In the genomic region with DNA sequence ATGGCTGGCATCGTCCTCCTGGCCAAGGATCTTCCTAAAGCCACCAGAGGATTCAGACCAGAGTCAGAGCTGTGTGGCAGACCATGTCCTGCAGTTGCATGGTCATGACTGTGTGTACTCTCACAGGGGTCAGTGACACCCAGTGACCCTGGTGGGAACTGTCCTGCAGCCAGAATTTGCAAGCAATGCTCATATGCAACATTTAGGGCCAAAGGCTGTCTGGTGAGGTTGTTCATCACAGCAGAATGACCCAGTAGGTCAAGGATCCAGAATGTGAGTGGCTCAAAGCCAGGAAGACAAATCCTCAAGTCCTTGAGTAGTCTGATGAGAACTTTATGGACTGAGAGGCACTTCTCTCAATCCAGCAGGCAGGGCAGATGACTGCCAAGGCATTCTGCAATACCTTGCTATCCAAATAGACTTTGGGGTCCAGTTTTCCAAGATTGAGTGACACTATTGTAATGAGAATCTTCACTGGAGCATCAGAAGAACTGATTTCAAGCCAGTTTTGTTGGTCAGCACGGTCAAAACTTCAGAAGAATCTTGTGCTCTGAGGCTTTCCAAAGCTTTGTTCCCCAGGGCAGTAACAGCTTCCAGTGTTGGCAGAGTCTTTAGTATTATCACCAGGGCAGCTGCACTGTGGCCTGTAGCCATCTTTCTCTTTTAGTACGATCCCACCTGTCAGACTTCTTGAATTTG, we compare ENCODE assay signal across 28 cellular contexts.
"Had no signal": no experiment of that assay in that cellular context is flagged by ENCODE, and none has a peak within 500 bp of the region (broad histone marks: within the 10 kb centered on the region; RNA-seq: fewer than 3 reads in every experiment).

No MANE protein-coding gene starts in this region.

- H3K4me1 ChIP-seq: spleen, transverse colon had no signal

- H3K9me3 Mint-ChIP-seq: activated naive CD4-positive, alpha-beta T cell treated with anti-CD3 and anti-CD28 coated beads for 36 hours; activated naive CD8-positive, alpha-beta T cell treated with anti-CD3 and anti-CD28 coated beads, Interleukin-2, amount 10 ng/mL, durations not matched to agents 7 days and 5 days; activated T-helper 1 cell treated with anti-CD3 and anti-CD28 coated beads, Interleukin-12 subunit alpha, Interleukin-12 subunit beta, Interleukin-2, Interleukin-4 antibody, amounts not matched to agents 30 ng/mL and 10 ng/mL and 1 ng/mL, durations not matched to agents 14 hours and 24 hours and 36 hours; nephron progenitor cell had no signal

- H3K9me3 ChIP-seq: neutrophil, spleen, transverse colon had no signal

- DNase-seq: activated CD4-positive, alpha-beta T cell treated with anti-CD3 and anti-CD28 coated beads for 4 hours; activated CD4-positive, alpha-beta T cell treated with anti-CD3 and anti-CD28 coated beads, Interleukin-2, amount 50 U/mL, for 48 hours; activated CD8-positive, alpha-beta memory T cell treated with anti-CD3 and anti-CD28 coated beads, Interleukin-2, amount 50 U/mL, for 4 hours; activated effector memory CD4-positive, alpha-beta T cell treated with anti-CD3 and anti-CD28 coated beads, Interleukin-2, amount 50 U/mL, for 16 hours; activated naive CD4-positive, alpha-beta T cell treated with anti-CD3 and anti-CD28 coated beads for 36 hours; activated naive CD8-positive, alpha-beta T cell treated with anti-CD3 and anti-CD28 coated beads, Interleukin-2, amount 10 ng/mL, durations not matched to agents 7 days and 5 days; activated T-cell treated with anti-CD3 and anti-CD28 coated beads, Interleukin-2, amount 50 U/mL, for 1 hour; amniotic stem cell; brain microvascular endothelial cell; central memory CD4-positive, alpha-beta T cell; foreskin fibroblast; head of caudate nucleus; hippocampal formation; kidney; mammary epithelial cell; nephron progenitor cell; spleen; stimulated activated naive CD4-positive, alpha-beta T cell treated with Interleukin-2 at 50 U/mL for 16 hours; T-helper 9 cell; transverse colon had no signal

- H3K4me1 Mint-ChIP-seq: activated naive CD8-positive, alpha-beta T cell treated with anti-CD3 and anti-CD28 coated beads, Interleukin-2, amount 10 ng/mL, durations not matched to agents 7 days and 5 days; nephron progenitor cell had no signal

- H3K27ac ChIP-seq: brain microvascular endothelial cell, neutrophil, spleen, transverse colon, VCaP had no signal

- FAIRE-seq: astrocyte, endothelial cell of umbilical vein, kidney, TTC549, urothelium cell line had no signal

- H3K27ac Mint-ChIP-seq: activated naive CD4-positive, alpha-beta T cell treated with anti-CD3 and anti-CD28 coated beads for 36 hours; activated naive CD8-positive, alpha-beta T cell treated with anti-CD3 and anti-CD28 coated beads, Interleukin-2, amount 10 ng/mL, durations not matched to agents 7 days and 5 days; activated T-helper 1 cell treated with anti-CD3 and anti-CD28 coated beads, Interleukin-12 subunit alpha, Interleukin-12 subunit beta, Interleukin-2, Interleukin-4 antibody, amounts not matched to agents 30 ng/mL and 10 ng/mL and 1 ng/mL, durations not matched to agents 14 hours and 24 hours and 36 hours; nephron progenitor cell; progenitor cell of endocrine pancreas had no signal

- H3K4me3 Mint-ChIP-seq: activated naive CD4-positive, alpha-beta T cell treated with anti-CD3 and anti-CD28 coated beads for 36 hours; activated naive CD8-positive, alpha-beta T cell treated with anti-CD3 and anti-CD28 coated beads, Interleukin-2, amount 10 ng/mL, durations not matched to agents 7 days and 5 days; activated T-helper 1 cell treated with anti-CD3 and anti-CD28 coated beads, Interleukin-12 subunit alpha, Interleukin-12 subunit beta, Interleukin-2, Interleukin-4 antibody, amounts not matched to agents 30 ng/mL and 10 ng/mL and 1 ng/mL, durations not matched to agents 14 hours and 24 hours and 36 hours; nephron progenitor cell had no signal

- H3K36me3 Mint-ChIP-seq: activated naive CD8-positive, alpha-beta T cell treated with anti-CD3 and anti-CD28 coated beads, Interleukin-2, amount 10 ng/mL, durations not matched to agents 7 days and 5 days had no signal

- H3K36me3 ChIP-seq: brain microvascular endothelial cell, neutrophil, spleen, transverse colon had no signal

- H3K4me3 ChIP-seq: spleen, transverse colon had no signal

- H3K27me3 ChIP-seq: brain microvascular endothelial cell, spleen, transverse colon had no signal
